ENCODE assay signal across 7 cellular contexts in the genomic region with DNA sequence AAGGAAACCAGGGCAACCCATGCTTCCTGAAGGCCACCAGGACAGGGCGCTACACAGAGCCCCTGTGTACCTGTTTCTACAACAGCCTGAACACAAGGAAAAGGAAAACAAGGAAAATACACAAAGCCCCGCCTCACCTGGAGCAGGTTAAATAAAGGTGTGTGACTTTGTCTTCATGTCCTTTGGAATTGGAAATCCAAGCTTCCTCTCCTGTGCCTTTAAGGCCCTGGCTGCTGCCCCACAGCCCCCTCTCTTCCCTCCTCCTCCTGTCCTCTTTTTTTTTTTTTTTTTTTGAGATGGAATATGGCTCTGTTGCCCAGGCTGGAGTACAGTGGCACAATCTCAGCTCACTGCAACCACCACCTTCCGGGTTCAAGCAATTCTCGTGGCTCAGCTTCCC. TPM values are rescaled to one million over a fixed set of nuclear protein-coding genes. Genes with fewer than 3 reads are reported as not detected.
A peak's percentile ranks its signal among the peaks of the same experiment; 100 is the strongest.
DNase-seq lines count a peak whose midpoint lies in the region; ATAC-seq and TF ChIP-seq lines count a peak whose summit lies in the region.
"Not testable (repeated sequence)": the region's sequence is repeated elsewhere in the genome, so short reads cannot be mapped to it uniquely, and the experiment has no call there.

No MANE protein-coding gene starts in this region.

- H3K9ac ChIP-seq in NT2/D1 (ENCODE audit: insufficient read length, low read depth): peak overlapping the region; percentile 21
- H3K9ac ChIP-seq in colonic mucosa (ENCODE audit: low read depth in 2 of 2, low read length in 2 of 2): not testable (repeated sequence)

- H3K27ac ChIP-seq in colonic mucosa (peak overlapping the region; percentile 61), stomach (peak overlapping the region in 3 of 5 donors; percentile 20 to 46 (median 28))
- H3K27ac ChIP-seq in prostate gland: not testable (repeated sequence)

- H3K4me3 ChIP-seq in NT2/D1 (ENCODE audit: insufficient read length, low read depth); colonic mucosa; prostate gland; stomach: not testable (repeated sequence)

- TF ChIP-seq POLR2A in prostate gland (IDR thresholded peaks at IDR 0.05); stomach (IDR thresholded peaks at IDR 0.05): not testable (repeated sequence)

- peak; percentile 98 for ATAC-seq in left colon

- TF ChIP-seq EP300 in stomach (IDR thresholded peaks at IDR 0.05): not testable (repeated sequence)

- intact Hi-C loops in colonic mucosa (cut with DNase I); left colon (cut with DNase I, micrococcal nuclease); prostate gland (cut with DNase I); stomach (cut with DNase I; ENCODE audit: low total_unique reads): not testable (repeated sequence)

- H3K9me3 ChIP-seq in NT2/D1 (ENCODE audit: insufficient read depth, low read length); colonic mucosa; prostate gland; stomach: not testable (repeated sequence)

- not testable (repeated sequence) for TF ChIP-seq CTCF in colonic mucosa (IDR thresholded peaks at IDR 0.05); prostate gland (IDR thresholded peaks at IDR 0.05); stomach (IDR thresholded peaks at IDR 0.05)

- H3K4me1 ChIP-seq in NT2/D1 (ENCODE audit: insufficient read depth, insufficient read length); colonic mucosa; prostate gland (replicated peaks); stomach: not testable (repeated sequence)

- DNase-seq in DMS53 (lab: John Stamatoyannopoulos, UW) (peak; percentile 22), colonic mucosa (peak; percentile 85), left colon (peak; percentile 65 to 71), mucosa of gallbladder (ENCODE audit: low spot score) (peak; percentile 49), prostate gland (ENCODE audit: low spot score) (peak; percentile 10), stomach (peak; percentile 40)
- not testable (repeated sequence) for DNase-seq in NT2/D1 (ENCODE audit: low read depth, low spot score)

- not testable (repeated sequence) for H3K27me3 ChIP-seq in NT2/D1 (ENCODE audit: insufficient read depth, insufficient read length); colonic mucosa; prostate gland (replicated peaks; ENCODE audit: insufficient read depth); stomach

- 83% methylated on average over 4 of the region's 4 CpGs for WGBS in prostate gland
- 33 to 61% (median 52%) methylated on average over 4 of the region's 4 CpGs for WGBS in stomach, 5 donors

- H3K36me3 ChIP-seq in NT2/D1 (ENCODE audit: insufficient read depth, insufficient read length, low read length); colonic mucosa; prostate gland; stomach: not testable (repeated sequence)

RNA-seq across cellular contexts. Expression of gene UNC93B1, which starts 57.5 kb away (rescaled TPM):
- total RNA-seq in colonic mucosa (10 to 100 TPM; 46.3 to 55.4 TPM), left colon (10 to 100 TPM; 51.9 to 52.8 TPM), mucosa of gallbladder (107 TPM), prostate gland (10 to 100 TPM; 31.5 to 41.7 TPM), stomach (100 to 1,000 TPM in 1 of 5 donors, 10 to 100 TPM in 4; 33.8 to 215 (median 43.6) TPM)
- polyA plus RNA-seq in stomach: 10 to 100 TPM; 11.6 to 33.7 (median 15.6) TPM
